ENCODE assay signal across 21 cellular contexts in the genomic region with DNA sequence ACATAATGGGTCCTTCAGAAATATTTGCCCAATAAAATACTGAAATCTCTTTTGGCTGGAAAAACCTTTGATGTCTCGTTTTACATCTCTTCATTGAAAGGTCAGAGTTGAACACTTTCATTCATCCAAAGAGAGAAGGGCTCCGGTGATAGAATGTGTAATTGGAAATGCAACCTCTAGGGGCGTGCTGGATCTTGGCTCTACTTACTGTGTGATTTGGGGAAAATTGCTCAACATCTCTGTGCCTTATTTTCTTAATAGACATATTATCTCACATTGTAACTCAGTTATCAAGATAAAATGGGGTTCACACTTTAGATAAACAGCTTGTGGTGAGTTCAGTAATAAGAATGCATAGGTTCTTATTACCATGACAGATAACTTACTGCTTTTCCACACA.
DNase-seq lines count a peak whose midpoint lies in the region; TF ChIP-seq lines count a peak whose summit lies in the region.
"Had no signal": no experiment of that assay in that cellular context is flagged by ENCODE, and none has a peak within 500 bp of the region (broad histone marks: within the 10 kb centered on the region; RNA-seq: fewer than 3 reads in every experiment).

No MANE protein-coding gene starts in this region.

- H2AFZ ChIP-seq in OCI-LY7 (ENCODE audit: low read length), result no peak overlapping the region

- CTCF ChIA-PET in OCI-LY7 (lab: Charles Lee; ENCODE audit: unreplicated experiment), result no interaction called here

- intact Hi-C loops in OCI-LY7 (cut with micrococcal nuclease; ENCODE audit: unreplicated experiment), result no loop called here

- no peaks in the 10 kb centered on the region for H3K9me3 ChIP-seq in OCI-LY7 (ENCODE audit: low read length)
- H3K9me3 ChIP-seq: lower lobe of right lung, testis had no signal

- POLR2A ChIA-PET in OCI-LY7 (lab: Charles Lee), result no interaction called here

- no peaks in the 10 kb centered on the region for H3K9me2 ChIP-seq in OCI-LY7 (ENCODE audit: insufficient read depth, low read length)

- DNase-seq in OCI-LY7 (ENCODE audit: low spot score) (no peak), endothelial cell (ENCODE audit: low spot score) (no peak), osteocyte (ENCODE audit: extremely low spot score, unreplicated experiment) (no peak), NCI-H510A (lab: John Stamatoyannopoulos, UW) (no peak), activated gamma-delta T cell treated with Interleukin-2 at 50 U/mL for 16 hours (no peak), COR-L47 (lab: John Stamatoyannopoulos, UW) (no peak)
- DNase-seq: activated CD4-positive, alpha-beta T cell treated with anti-CD3 and anti-CD28 coated beads for 36 hours; activated CD8-positive, alpha-beta memory T cell treated with anti-CD3 and anti-CD28 coated beads, Interleukin-2, amount 50 U/mL, for 48 hours; effector CD4-positive, alpha-beta T cell; foreskin melanocyte; H7; lower lobe of right lung; NCI-H2107; NCI-H774; right cardiac atrium; SHP77; stimulated activated CD4-positive, alpha-beta T cell treated with anti-CD3 and anti-CD28 coated beads, Interleukin-2, amount 100 ng/mL, for 24 hours; testis had no signal

- H3K4me3 ChIP-seq in GM12875 (ENCODE audit: low read depth, low read length), result no peak overlapping the region
- H3K4me3 ChIP-seq in OCI-LY7 (ENCODE audit: low read depth, low read length, poor library complexity, severe bottlenecking), result no peak overlapping the region
- H3K4me3 ChIP-seq: lower lobe of right lung, testis had no signal

- no peaks in the 10 kb centered on the region for H3K36me3 Mint-ChIP-seq in endothelial cell (ENCODE audit: low read depth, unreplicated experiment)
- no peaks in the 10 kb centered on the region for H3K36me3 Mint-ChIP-seq in osteocyte (ENCODE audit: unreplicated experiment)

- H3K27ac Mint-ChIP-seq in endothelial cell (ENCODE audit: unreplicated experiment) (no peak overlapping the region), osteocyte (ENCODE audit: unreplicated experiment) (no peak overlapping the region)
- H3K27ac Mint-ChIP-seq: activated CD4-positive, alpha-beta T cell treated with anti-CD3 and anti-CD28 coated beads for 36 hours; activated naive CD4-positive, alpha-beta T cell treated with anti-CD3 and anti-CD28 coated beads, Interleukin-2, amount 50 U/mL, for 72 hours; nephron had no signal

- H3K4me1 ChIP-seq in OCI-LY7 (ENCODE audit: insufficient read depth, low read length, poor library complexity, severe bottlenecking), result no peaks in the 10 kb centered on the region
- H3K4me1 ChIP-seq: lower lobe of right lung, testis had no signal

- H3K4me1 Mint-ChIP-seq in endothelial cell (ENCODE audit: unreplicated experiment) (no peaks in the 10 kb centered on the region), osteocyte (ENCODE audit: unreplicated experiment) (no peaks in the 10 kb centered on the region)
- H3K4me1 Mint-ChIP-seq: activated CD4-positive, alpha-beta T cell treated with anti-CD3 and anti-CD28 coated beads for 36 hours; nephron had no signal

- H3K4me2 ChIP-seq in OCI-LY7 (ENCODE audit: low read length), result no peak overlapping the region

- H3K79me2 ChIP-seq in OCI-LY7 (ENCODE audit: insufficient read depth, low read depth, low read length), result no peaks in the 10 kb centered on the region

- H4K20me1 ChIP-seq in OCI-LY7 (ENCODE audit: insufficient read depth, low read length), result no peaks in the 10 kb centered on the region

- no TSS peak for BruUV-seq in OCI-LY7 (replicated peaks; lab: Mats Ljungman, UMichigan)

- H3K9me3 Mint-ChIP-seq in endothelial cell (ENCODE audit: unreplicated experiment) (no peaks in the 10 kb centered on the region), osteocyte (ENCODE audit: unreplicated experiment) (no peaks in the 10 kb centered on the region)
- H3K9me3 Mint-ChIP-seq: nephron had no signal

- H3K4me3 Mint-ChIP-seq in endothelial cell (ENCODE audit: unreplicated experiment) (no peak overlapping the region), osteocyte (ENCODE audit: unreplicated experiment) (no peak overlapping the region)
- H3K4me3 Mint-ChIP-seq: activated CD4-positive, alpha-beta T cell treated with anti-CD3 and anti-CD28 coated beads for 36 hours; nephron had no signal

- no peaks in the 10 kb centered on the region for H3K36me3 ChIP-seq in OCI-LY7 (ENCODE audit: insufficient read depth, low read length)
- H3K36me3 ChIP-seq: lower lobe of right lung had no signal

- TF ChIP-seq CTCF in GM12875 (IDR thresholded peaks at IDR 0.05; ENCODE audit: borderline replicate concordance, insufficient read depth, low read depth, low read length) (peak; percentile 9; the same call in 1 of the 2 replicates), OCI-LY7 (conservative IDR thresholded peaks at IDR 0.05; ENCODE audit: low read length) (peak; percentile 81), endothelial cell (IDR thresholded peaks at IDR 0.05; ENCODE audit: unreplicated experiment) (peak; percentile 47), osteocyte (IDR thresholded peaks at IDR 0.05) (peak; percentile 19)

- no peaks in the 10 kb centered on the region for H3K27me3 Mint-ChIP-seq in endothelial cell (ENCODE audit: unreplicated experiment)
- no peaks in the 10 kb centered on the region for H3K27me3 Mint-ChIP-seq in osteocyte (ENCODE audit: unreplicated experiment)
- H3K27me3 Mint-ChIP-seq: activated CD4-positive, alpha-beta T cell treated with anti-CD3 and anti-CD28 coated beads for 36 hours had no signal

- no peak overlapping the region for H3K27ac ChIP-seq in OCI-LY7 (ENCODE audit: low read depth, low read length, poor library complexity, severe bottlenecking)
- H3K27ac ChIP-seq: lower lobe of right lung, testis had no signal

Comparison
In these comparisons a context has a peak if more than half of its experiments do, and no peak if none do; other contexts are left out.
1. CTCF ChIP-seq: peak in every context shown above with its lines; median percentile 81 in OCI-LY7; 47 in endothelial cell; 19 in osteocyte; 9 in GM12875.